In genomic region chr20:64238115-64238825, GRCh38 we compare ENCODE assay signal across 27 cellular contexts. TPM values are rescaled to one million over a fixed set of nuclear protein-coding genes. Genes with fewer than 3 reads are reported as not detected.
DNase-seq lines count a peak whose midpoint lies in the region; ATAC-seq, FAIRE-seq and TF ChIP-seq lines count a peak whose summit lies in the region.
"Had no signal": no experiment of that assay in that cellular context is flagged by ENCODE, and none has a peak within 500 bp of the region (broad histone marks: within the 10 kb centered on the region; RNA-seq: fewer than 3 reads in every experiment).

No MANE protein-coding gene starts in this region.

- H3K4me1 ChIP-seq in sigmoid colon: no peaks in the 10 kb centered on the region

- no peak for TF ChIP-seq POLR2A in sigmoid colon (IDR thresholded peaks at IDR 0.05)

- intact Hi-C loops in sigmoid colon (cut with DNase I): no loop called here

- WGBS in sigmoid colon, 2 donors: 82 to 88% methylated on average over 11 of the region's 11 CpGs

- DNase-seq in DMS53 (lab: John Stamatoyannopoulos, UW): peak; percentile 58
- DNase-seq in DMS53 treated with DMSO at 0.1 percent for 48 hours (lab: John Stamatoyannopoulos, UW; ENCODE audit: unreplicated experiment): no peak
- DNase-seq in HTR-8/SVneo (ENCODE audit: insufficient read length, low spot score): no peak
- DNase-seq in bronchial epithelial cell (ENCODE audit: low read depth): no peak
- DNase-seq in sigmoid colon: peak; percentile 19
- no peak for DNase-seq in G401 (ENCODE audit: low spot score)
- DNase-seq in NCI-H146 (lab: John Stamatoyannopoulos, UW): no peak
- DNase-seq: activated CD4-positive, alpha-beta T cell treated with anti-CD3 and anti-CD28 coated beads, Interleukin-2, amount 10 ng/mL, durations not matched to agents 24 days and 14 days; activated T-cell treated with anti-CD3 and anti-CD28 coated beads, Interleukin-2, amount 50 U/mL, for 24 hours; adrenal gland; body of pancreas; CD4-positive, CD25-positive, alpha-beta regulatory T cell; cerebellar nuclear complex; EL; GOT3; left colon; NCI-H2107; NCI-H774; retina; stimulated activated CD4-positive, alpha-beta T cell treated with anti-CD3 and anti-CD28 coated beads, Interleukin-12 subunit alpha, Interleukin-12 subunit beta, amount 100 ng/mL, for 4 hours; stimulated activated CD4-positive, alpha-beta T cell treated with anti-CD3 and anti-CD28 coated beads, Interleukin-4, amount 100 ng/mL, for 1 hour had no signal

- H3K27me3 ChIP-seq in bronchial epithelial cell (ENCODE audit: control insufficient read depth, insufficient read depth, low read length): no peaks in the 10 kb centered on the region
- no peaks in the 10 kb centered on the region for H3K27me3 ChIP-seq in sigmoid colon
- H3K27me3 ChIP-seq: adrenal gland, body of pancreas, dorsolateral prefrontal cortex, hepatocyte had no signal

- H3K4me3 ChIP-seq in bronchial epithelial cell (ENCODE audit: low read depth, low read length): no peak overlapping the region
- no peak overlapping the region for H3K4me3 ChIP-seq in sigmoid colon
- H3K4me3 ChIP-seq: adrenal gland, body of pancreas, dorsolateral prefrontal cortex, hepatocyte had no signal

- no peak for TF ChIP-seq EP300 in sigmoid colon (IDR thresholded peaks at IDR 0.05)

- H3K36me3 ChIP-seq in bronchial epithelial cell (ENCODE audit: control insufficient read depth, insufficient read depth, low read length) (no peaks in the 10 kb centered on the region), sigmoid colon (no peaks in the 10 kb centered on the region)
- H3K36me3 ChIP-seq: adrenal gland had no signal

- no peak for ATAC-seq in GM21360 (IDR thresholded peaks at IDR 0.05; ENCODE audit: unreplicated experiment)
- ATAC-seq: body of pancreas, left colon had no signal

- no peaks in the 10 kb centered on the region for H3K9me3 ChIP-seq in sigmoid colon
- H3K9me3 ChIP-seq: adrenal gland, body of pancreas had no signal

- FAIRE-seq in HTR-8/SVneo (lab: Jason Lieb, UNC) (peak; percentile 81), bronchial epithelial cell (lab: Jason Lieb, UNC) (peak; percentile 7)
- FAIRE-seq: frontal cortex, urothelium cell line had no signal

- no peak overlapping the region for H3K27ac ChIP-seq in sigmoid colon
- H3K27ac ChIP-seq: 22Rv1, adrenal gland, body of pancreas, dorsolateral prefrontal cortex, hepatocyte had no signal

- no peak for TF ChIP-seq CTCF in bronchial epithelial cell (IDR thresholded peaks at IDR 0.05; ENCODE audit: insufficient read depth, low read length, severe bottlenecking)
- TF ChIP-seq CTCF in sigmoid colon (IDR thresholded peaks at IDR 0.05): no peak

- in situ Hi-C loops in G401 (cut with HindIII; ENCODE audit: low sequenced_read_pairs): no loop called here

RNA-seq across cellular contexts. Expression of gene PCMTD2, which starts 17.3 kb away (rescaled TPM):
- total RNA-seq in bronchial epithelial cell (19.0 and 26.9 TPM in 2 replicates), sigmoid colon (10 to 100 TPM; 60.3 to 73.9 (median 65.2) TPM)
- 10 to 100 TPM in 2 of 3 donors, 1 to 10 TPM in 1; 9.9 to 26.4 (median 18.0) TPM for polyA plus RNA-seq in sigmoid colon
- total RNA-seq in G401 (2014; rRNA removed; shearing (Covaris generic)): 64.1 and 68.2 TPM in 2 replicates

Comparison
In these comparisons a context has a peak if more than half of its experiments do, and no peak if none do; other contexts are left out.
1. DNase-seq: peak in DMS53 (single experiment) and sigmoid colon (single experiment); none in DMS53 treated with DMSO at 0.1 percent for 48 hours (single experiment), HTR-8/SVneo (single experiment), bronchial epithelial cell (single experiment), G401 (single experiment) and NCI-H146 (single experiment).